8 cellular contexts compared by ENCODE assay signal in genomic region chr12:108856170-108856427, GRCh38. TPM values are rescaled to one million over a fixed set of nuclear protein-coding genes. Genes with fewer than 3 reads are reported as not detected.
DNase-seq lines count a peak whose midpoint lies in the region; FAIRE-seq and TF ChIP-seq lines count a peak whose summit lies in the region.

No MANE protein-coding gene starts in this region.

- TF ChIP-seq POLR2A in stomach (IDR thresholded peaks at IDR 0.05): no peak

- H3K4me3 ChIP-seq in HUES6 (ENCODE audit: low read depth, low read length): peak overlapping the region; percentile 79
- H3K4me3 ChIP-seq in adipocyte (ENCODE audit: low read length): peak overlapping the region; percentile 97
- H3K4me3 ChIP-seq in keratinocyte (ENCODE audit: control insufficient read depth in 2 of 3, extremely low read depth in 1 of 3, insufficient read depth in 2 of 3, low read depth in 1 of 3, low read length in 3 of 3): peak overlapping the region; percentile 64 to 87 (median 87)
- peak overlapping the region; percentile 55 to 75 (median 68) for H3K4me3 ChIP-seq in stomach

- no peak overlapping the region for H2AFZ ChIP-seq in keratinocyte (ENCODE audit: control insufficient read depth, low read length)

- no peak for FAIRE-seq in keratinocyte (lab: Jason Lieb, UNC)
- no peak for FAIRE-seq in RCC 7860 (lab: Jason Lieb, UNC)

- peaks cover 58% of the 10 kb centered on the region for H3K79me2 ChIP-seq in keratinocyte (ENCODE audit: control insufficient read depth, insufficient read depth, low read length)

- no peak for TF ChIP-seq EP300 in stomach (IDR thresholded peaks at IDR 0.05)

- H3K4me1 ChIP-seq in HUES6 (ENCODE audit: control insufficient read depth, insufficient read depth, low read length) (peaks cover 32% of the 10 kb centered on the region), adipocyte (ENCODE audit: control insufficient read depth, insufficient read depth, low read length) (peaks cover 61% of the 10 kb centered on the region), keratinocyte (ENCODE audit: control insufficient read depth, extremely low read depth, insufficient read depth, low read length) (peaks cover 34% of the 10 kb centered on the region), stomach (peaks cover 40 to 77% (median 59%) of the 10 kb centered on the region in 4 donors)

- dilution Hi-C loops in keratinocyte (cut with MboI; ENCODE audit: extremely low pct_ligation_motif_present, low sequenced_read_pairs): no loop called here

- H3K9ac ChIP-seq in HUES6 (ENCODE audit: low read length): peak overlapping the region; percentile 86
- H3K9ac ChIP-seq in adipocyte (ENCODE audit: low read length): peak overlapping the region; percentile 99
- H3K9ac ChIP-seq in keratinocyte (ENCODE audit: control insufficient read depth, extremely low read depth, insufficient read depth, low read length): peak overlapping the region; percentile 90

- POLR2A ChIA-PET in GM10248 (lab: Yijun Ruan, JAX): no interaction called here

- peaks cover 5% of the 10 kb centered on the region for H4K20me1 ChIP-seq in keratinocyte (ENCODE audit: control insufficient read depth, extremely low read depth, insufficient read depth, low read length)

- no peaks in the 10 kb centered on the region for H3K9me1 ChIP-seq in keratinocyte (ENCODE audit: control insufficient read depth, extremely low read depth, insufficient read depth, low read length)

- H3K9me3 ChIP-seq in HUES6 (ENCODE audit: control insufficient read depth, insufficient read depth, low read depth, low read length): peaks cover 3% of the 10 kb centered on the region
- H3K9me3 ChIP-seq in adipocyte (ENCODE audit: control insufficient read depth, low read length): no peaks in the 10 kb centered on the region
- peaks cover 2% of the 10 kb centered on the region for H3K9me3 ChIP-seq in keratinocyte (ENCODE audit: control insufficient read depth, low read depth, low read length)
- H3K9me3 ChIP-seq in stomach: no peaks in the 10 kb centered on the region

- intact Hi-C loops in stomach (cut with DNase I; ENCODE audit: low total_unique reads) (no loop called here), posterior vena cava (cut with DNase I) (loop anchor here in 1 of 2 donors (5.0 kb wide), 1 partner anchor 189 kb away; no protein-coding TSS in a partner anchor)

- H3K4me2 ChIP-seq in keratinocyte (ENCODE audit: control insufficient read depth, extremely low read depth, insufficient read depth, low read depth, low read length): peak overlapping the region; percentile 98

- no peak for TF ChIP-seq CTCF in keratinocyte (optimal IDR thresholded peaks at IDR 0.05 in 1 of 3, IDR thresholded peaks at IDR 0.05 in 1 of 3, conservative IDR thresholded peaks at IDR 0.05 in 1 of 3; ENCODE audit: extremely low read depth in 1 of 3, insufficient read depth in 2 of 3, low read length in 3 of 3)
- TF ChIP-seq CTCF in stomach (IDR thresholded peaks at IDR 0.05): no peak
- TF ChIP-seq CTCF in GM10248 (IDR thresholded peaks at IDR 0.05; ENCODE audit: control extremely low read depth, extremely low read depth, low read depth, missing control alignments): no peak

- CTCF ChIA-PET in GM10248 (lab: Yijun Ruan, JAX): no interaction called here

- 24 to 34% (median 30%) methylated on average over 6 of the region's 6 CpGs for WGBS in stomach, 5 donors

- H3K27ac ChIP-seq in HUES6 (ENCODE audit: low read depth, low read length): peak overlapping the region; percentile 5; the same call in 1 of the 2 replicates
- peak overlapping the region; percentile 86 for H3K27ac ChIP-seq in keratinocyte (ENCODE audit: control insufficient read depth, insufficient read depth, low read length)
- peak overlapping the region; percentile 87 to 94 (median 93) for H3K27ac ChIP-seq in stomach

- DNase-seq in adipocyte (ENCODE audit: low read depth) (no peak), keratinocyte (ENCODE audit: low read depth, low spot score) (no peak), stomach (no peak), NCI-H748 treated with DMSO at 0.1 percent for 48 hours (lab: John Stamatoyannopoulos, UW) (no peak), posterior vena cava (ENCODE audit: low spot score) (no peak), GM10248 (ENCODE audit: extremely low spot score) (no peak), RCC 7860 (ENCODE audit: low spot score) (no peak)

- no peaks in the 10 kb centered on the region for H3K27me3 ChIP-seq in HUES6 (ENCODE audit: control insufficient read depth, insufficient read depth, low read length)
- no peaks in the 10 kb centered on the region for H3K27me3 ChIP-seq in adipocyte (replicated peaks; ENCODE audit: control insufficient read depth, insufficient read depth, low read length)
- H3K27me3 ChIP-seq in keratinocyte (ENCODE audit: control insufficient read depth, extremely low read depth, insufficient read depth, low read length): no peaks in the 10 kb centered on the region
- no peaks in the 10 kb centered on the region for H3K27me3 ChIP-seq in stomach

- H3K36me3 ChIP-seq in HUES6 (ENCODE audit: control insufficient read depth, insufficient read depth, low read length) (peaks cover 17% of the 10 kb centered on the region), adipocyte (ENCODE audit: control insufficient read depth, insufficient read depth, low read length, severe bottlenecking) (peaks cover 21% of the 10 kb centered on the region), keratinocyte (ENCODE audit: control insufficient read depth in 2 of 2, extremely low read depth in 1 of 2, insufficient read depth in 2 of 2, low read length in 2 of 2) (peaks cover 8 to 12% of the 10 kb centered on the region in 2 experiments), stomach (peaks cover 0 to 10% (median 0%) of the 10 kb centered on the region in 4 donors)

RNA-seq across cellular contexts. Expression of gene SSH1, which starts 1.3 kb away (rescaled TPM):
- polyA plus RNA-seq in keratinocyte (16.4 to 23.6 TPM (median 21.2 TPM) in 3 replicates), stomach (1 to 10 TPM; 2.3 to 6.0 (median 3.2) TPM)
- polyA plus RNA-seq in keratinocyte (2011; ENCODE audit: low read depth): 12.4 TPM
- polyA plus RNA-seq in keratinocyte (2011; cell fraction: cytosol; rRNA removed): 17.3 and 21.4 TPM in 2 replicates
- polyA plus RNA-seq in keratinocyte (2011; cell fraction: nucleus; rRNA removed): 37.1 and 57.1 TPM in 2 replicates
- 11.1 and 24.4 TPM in 2 replicates for polyA plus RNA-seq in keratinocyte (2012; ENCODE audit: low replicate concordance)
- 30.7 to 64.1 TPM (median 44.2 TPM) in 3 replicates for polyA minus RNA-seq in keratinocyte
- 20.3 TPM for polyA minus RNA-seq in keratinocyte (2011; cell fraction: cytosol; rRNA and poly(A)+ RNA removed)
- 36.5 and 76.2 TPM in 2 replicates for polyA minus RNA-seq in keratinocyte (2011; cell fraction: nucleus; rRNA and poly(A)+ RNA removed)
- total RNA-seq in stomach (100 to 1,000 TPM in 1 of 5 donors, 10 to 100 TPM in 4; 10.1 to 172 (median 22.9) TPM), posterior vena cava (10 to 100 TPM; 34.7 to 43.9 TPM)

RNA-seq across cellular contexts. Expression of gene DAO, which starts 23.8 kb away (rescaled TPM):
- polyA plus RNA-seq in keratinocyte: not detected in 3 replicates
- polyA plus RNA-seq in keratinocyte (2011; ENCODE audit: low read depth): not detected
- polyA plus RNA-seq in keratinocyte (2011; cell fraction: cytosol; rRNA removed): not detected in 2 replicates
- polyA plus RNA-seq in keratinocyte (2011; cell fraction: nucleus; rRNA removed): not detected in 2 replicates
- polyA plus RNA-seq in keratinocyte (2012; ENCODE audit: low replicate concordance): not detected in 2 replicates
- not detected in 3 replicates for polyA minus RNA-seq in keratinocyte
- polyA minus RNA-seq in keratinocyte (2011; cell fraction: cytosol; rRNA and poly(A)+ RNA removed): not detected
- not detected in 2 replicates for polyA minus RNA-seq in keratinocyte (2011; cell fraction: nucleus; rRNA and poly(A)+ RNA removed)
- total RNA-seq in stomach: not detected
- polyA plus RNA-seq in stomach: not detected
- total RNA-seq in posterior vena cava: under 1 TPM in 1 of 2 donors, not detected in 1; 0.28 TPM

Comparison
In these comparisons a context has a peak if more than half of its experiments do, and no peak if none do; other contexts are left out.
1. H3K27ac ChIP-seq: peak in every context shown above with its lines; median percentile 93 in stomach; 86 in keratinocyte; 5 in HUES6.